In the genomic region with DNA sequence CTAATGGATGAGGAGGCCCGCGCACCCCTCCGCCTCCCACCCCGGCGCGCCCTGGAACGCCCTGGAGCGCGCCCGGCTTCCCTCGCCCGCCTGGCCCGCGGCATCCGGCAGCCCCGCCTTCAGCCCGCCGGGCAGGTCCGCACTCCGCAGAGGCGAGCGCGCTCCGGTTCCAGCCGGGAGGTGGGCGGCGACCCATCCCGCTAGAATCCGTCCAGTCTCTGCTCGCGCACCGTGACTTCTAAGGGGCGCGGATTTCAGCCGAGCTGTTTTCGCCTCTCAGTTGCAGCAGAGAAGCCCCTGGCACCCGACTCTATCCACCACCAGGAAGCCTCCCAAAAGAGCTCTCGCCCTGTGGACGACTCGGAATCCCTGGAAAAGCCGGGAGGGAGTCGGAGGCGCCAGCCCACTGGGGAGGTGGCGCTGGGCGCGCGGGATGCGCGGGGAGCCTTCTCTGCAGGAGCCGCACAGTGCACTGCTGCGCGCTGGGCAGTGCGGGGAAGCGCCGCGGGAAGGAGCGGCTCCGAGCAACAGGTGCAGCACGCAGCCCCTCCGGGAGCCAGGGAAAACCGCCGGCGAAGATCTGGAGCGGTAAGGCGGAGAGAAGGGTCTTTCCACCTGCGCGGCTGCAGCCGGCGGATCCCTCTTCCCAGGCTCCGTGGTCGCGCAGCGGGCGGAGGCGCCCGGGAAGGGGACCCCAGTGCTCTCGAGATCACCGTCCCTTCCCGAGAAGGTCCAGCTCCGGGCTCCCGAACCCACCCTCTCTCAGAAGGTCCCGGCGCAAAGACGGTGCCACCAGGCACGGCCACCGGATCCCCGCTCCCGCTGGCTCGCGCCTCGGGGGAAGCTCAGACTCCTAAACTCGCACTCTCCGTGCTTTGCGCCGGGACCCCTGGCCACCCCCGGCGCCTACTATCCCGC, we compare ENCODE assay signal across 11 cellular contexts. TPM values are rescaled to one million over a fixed set of nuclear protein-coding genes. Genes with fewer than 3 reads are reported as not detected.
A peak's percentile ranks its signal among the peaks of the same experiment; 100 is the strongest.
DNase-seq lines count a peak whose midpoint lies in the region; ATAC-seq and TF ChIP-seq lines count a peak whose summit lies in the region.
"Had no signal": no experiment of that assay in that cellular context is flagged by ENCODE, and none has a peak within 500 bp of the region (broad histone marks: within the 10 kb centered on the region; RNA-seq: fewer than 3 reads in every experiment).

GALR1 (plus strand) TSS at position 266 of the 918 bp plus-strand sequence. CDS start 701 bp downstream, outside the sequence.

- H3K27me3 ChIP-seq in SJSA1 (replicated peaks) (peaks cover 38% of the 10 kb centered on the region), foreskin keratinocyte (peaks cover 77% of the 10 kb centered on the region), sigmoid colon (peaks cover 14 to 63% (median 38%) of the 10 kb centered on the region in 3 donors)

- H3K9me3 ChIP-seq in SJSA1 (replicated peaks) (peaks cover 4% of the 10 kb centered on the region; the same call in 1 of the 2 replicates), sigmoid colon (peaks cover 0 to 6% (median 0%) of the 10 kb centered on the region in 4 donors)

- H3K4me1 ChIP-seq in SJSA1 (replicated peaks) (peaks cover 7% of the 10 kb centered on the region; the same call in 1 of the 2 replicates), foreskin keratinocyte (no peaks in the 10 kb centered on the region), sigmoid colon (peaks cover 0 to 25% (median 21%) of the 10 kb centered on the region in 4 donors)

- intact Hi-C loops in sigmoid colon (cut with DNase I) = no loop called here

- in situ Hi-C loops in GM13976 (cut with MboI; ENCODE audit: low sequenced_read_pairs, unreplicated experiment) = no loop called here

- no peak for TF ChIP-seq POLR2A in sigmoid colon (IDR thresholded peaks at IDR 0.05)

- H3K27ac ChIP-seq in SJSA1 = no peak within 1 kb of the TSS
- H3K27ac ChIP-seq in foreskin keratinocyte = no peak within 1 kb of the TSS
- H3K27ac ChIP-seq in sigmoid colon = no peak within 1 kb of the TSS

- H3K4me3 ChIP-seq in SJSA1 = peak within 1 kb of the TSS; percentile 19
- H3K4me3 ChIP-seq in sigmoid colon = peak within 1 kb of the TSS in 3 of 4 donors; percentile 32 to 39 (median 33)

- no peak for TF ChIP-seq CTCF in GM13976 (IDR thresholded peaks at IDR 0.05; ENCODE audit: borderline replicate concordance, control extremely low read depth, extremely low read depth, insufficient read depth, missing control alignments)
- TF ChIP-seq CTCF in foreskin keratinocyte (conservative IDR thresholded peaks at IDR 0.05) = no peak
- TF ChIP-seq CTCF in sigmoid colon (IDR thresholded peaks at IDR 0.05) = no peak

- peak; percentile 28 for DNase-seq in GM13976 (ENCODE audit: low spot score)
- no peak for DNase-seq in SJSA1 (ENCODE audit: low read depth in 1 of 2, low spot score in 2 of 2)
- DNase-seq in foreskin keratinocyte = peak in 1 of 2 donors; percentile 10
- DNase-seq in sigmoid colon = no peak
- no peak for DNase-seq in central memory CD4-positive, alpha-beta T cell
- DNase-seq in stimulated activated CD4-positive, alpha-beta T cell treated with anti-CD3 and anti-CD28 coated beads, Interleukin-1b, Interleukin-23, amount 100 ng/mL, for 48 hours = no peak
- DNase-seq: left cardiac atrium had no signal

- 2% methylated on average over 98 of the region's 98 CpGs for WGBS in sigmoid colon, 2 donors

- TF ChIP-seq EP300 in sigmoid colon (IDR thresholded peaks at IDR 0.05) = no peak

- H3K36me3 ChIP-seq in SJSA1 (no peaks in the 10 kb centered on the region), sigmoid colon (no peaks in the 10 kb centered on the region)

- peak; percentile 35 for ATAC-seq in foreskin keratinocyte
- ATAC-seq in GM18868 (IDR thresholded peaks at IDR 0.05; ENCODE audit: unreplicated experiment) = no peak
- ATAC-seq in GM18858 (IDR thresholded peaks at IDR 0.05; ENCODE audit: unreplicated experiment) = no peak
- ATAC-seq: HCT116 had no signal

RNA-seq across cellular contexts. Expression of gene GALR1, which starts in this region (rescaled TPM):
- not detected in 2 replicates for total RNA-seq in SJSA1 (2014; rRNA removed; shearing (Covaris generic))
- total RNA-seq in foreskin keratinocyte (not detected in 2 replicates), sigmoid colon (under 1 TPM; 0.28 to 0.71 (median 0.44) TPM)
- polyA plus RNA-seq in foreskin keratinocyte (not detected in 2 replicates), sigmoid colon (under 1 TPM in 1 of 3 donors, not detected in 2; 0.16 TPM)
- total RNA-seq: T-helper 1 cell treated with Interleukin-12 subunit alpha and Interleukin-12 subunit beta and Interleukin-4 antibody, amounts not matched to agents 30 ng/mL and 1 ng/mL, for 36 hours had no signal

Comparison
In these comparisons a context has a peak if more than half of its experiments do, and no peak if none do; other contexts are left out.
1. Peak in ATAC-seq in foreskin keratinocyte; RNA of the gene not detected or under 1 TPM.